In genomic region chr6:36597775-36598174, GRCh38 we compare ENCODE assay signal across 8 cellular contexts. TPM values are rescaled to one million over a fixed set of nuclear protein-coding genes. Genes with fewer than 3 reads are reported as not detected.
DNase-seq lines count a peak whose midpoint lies in the region; ATAC-seq and TF ChIP-seq lines count a peak whose summit lies in the region.

No MANE protein-coding gene starts in this region.

- H3K27me3 Mint-ChIP-seq in activated naive CD4-positive, alpha-beta T cell treated with anti-CD3 and anti-CD28 coated beads, Interleukin-2, amount 10 ng/mL, durations not matched to agents 7 days and 5 days, result peaks cover 5% of the 10 kb centered on the region
- H3K27me3 Mint-ChIP-seq in brain (peaks cover 37% of the 10 kb centered on the region), memory B cell (no peaks in the 10 kb centered on the region), type B pancreatic cell (peaks cover 11% of the 10 kb centered on the region)

- TF ChIP-seq CTCF in brain (conservative IDR thresholded peaks at IDR 0.05), result no peak
- no peak for TF ChIP-seq CTCF in type B pancreatic cell (conservative IDR thresholded peaks at IDR 0.05)

- H3K27ac Mint-ChIP-seq in activated naive CD4-positive, alpha-beta T cell treated with anti-CD3 and anti-CD28 coated beads, Interleukin-2, amount 10 ng/mL, durations not matched to agents 7 days and 5 days, result peak overlapping the region; percentile 15
- H3K27ac Mint-ChIP-seq in brain, result peak overlapping the region in 4 of 5 experiments; percentile 70 to 100 (median 84)
- H3K27ac Mint-ChIP-seq in memory B cell, result peak overlapping the region; percentile 43
- H3K27ac Mint-ChIP-seq in type B pancreatic cell, result peak overlapping the region; percentile 100

- ATAC-seq in memory B cell (ENCODE audit: low read depth) (no peak), GM19351 (IDR thresholded peaks at IDR 0.05; ENCODE audit: unreplicated experiment) (no peak)

- peak; percentile 13 for DNase-seq in activated naive CD4-positive, alpha-beta T cell treated with anti-CD3 and anti-CD28 coated beads, Interleukin-2, amount 10 ng/mL, durations not matched to agents 7 days and 5 days
- no peak for DNase-seq in activated naive CD4-positive, alpha-beta T cell treated with Interleukin-2 at 50 U/mL for 16 hours
- DNase-seq in memory B cell (ENCODE audit: low spot score in 2 of 2) (no peak), type B pancreatic cell (ENCODE audit: extremely low spot score, unreplicated experiment) (no peak), NCI-H1105 (lab: John Stamatoyannopoulos, UW) (no peak), CD1c-positive myeloid dendritic cell (ENCODE audit: extremely low spot score) (no peak)

- H3K4me1 Mint-ChIP-seq in activated naive CD4-positive, alpha-beta T cell treated with anti-CD3 and anti-CD28 coated beads, Interleukin-2, amount 10 ng/mL, durations not matched to agents 7 days and 5 days, result peaks cover 65% of the 10 kb centered on the region
- H3K4me1 Mint-ChIP-seq in brain (peaks cover 69% of the 10 kb centered on the region), memory B cell (peaks cover 29% of the 10 kb centered on the region), type B pancreatic cell (ENCODE audit: unreplicated experiment) (peaks cover 51% of the 10 kb centered on the region)

- H3K9me3 Mint-ChIP-seq in activated naive CD4-positive, alpha-beta T cell treated with anti-CD3 and anti-CD28 coated beads, Interleukin-2, amount 10 ng/mL, durations not matched to agents 7 days and 5 days, result no peaks in the 10 kb centered on the region
- H3K9me3 Mint-ChIP-seq in brain (peaks cover 0 to 38% (median 10%) of the 10 kb centered on the region in 5 experiments), memory B cell (no peaks in the 10 kb centered on the region), type B pancreatic cell (no peaks in the 10 kb centered on the region)

- H3K4me3 Mint-ChIP-seq in activated naive CD4-positive, alpha-beta T cell treated with anti-CD3 and anti-CD28 coated beads, Interleukin-2, amount 10 ng/mL, durations not matched to agents 7 days and 5 days, result peak overlapping the region; percentile 89
- H3K4me3 Mint-ChIP-seq in brain (peak overlapping the region; percentile 92 to 99 (median 95)), memory B cell (peak overlapping the region; percentile 92), type B pancreatic cell (peak overlapping the region; percentile 99)

- CTCF ChIA-PET in activated naive CD4-positive, alpha-beta T cell treated with anti-CD3 and anti-CD28 coated beads, Interleukin-2, amount 10 ng/mL, durations not matched to agents 7 days and 5 days (lab: Charles Lee), result interaction anchor here (1.2 to 2.2 kb wide), 5 partner anchors 9 to 185 kb away, joined by 3 to 6 read pairs (median 4); no protein-coding TSS in a partner anchor

- H3K36me3 Mint-ChIP-seq in activated naive CD4-positive, alpha-beta T cell treated with anti-CD3 and anti-CD28 coated beads, Interleukin-2, amount 10 ng/mL, durations not matched to agents 7 days and 5 days, result peaks cover 78% of the 10 kb centered on the region
- H3K36me3 Mint-ChIP-seq in brain, result peaks cover 88% of the 10 kb centered on the region
- peaks cover 35% of the 10 kb centered on the region for H3K36me3 Mint-ChIP-seq in memory B cell
- H3K36me3 Mint-ChIP-seq in type B pancreatic cell, result peaks cover 65% of the 10 kb centered on the region

RNA-seq across cellular contexts. Expression of gene SRSF3, which starts 3.6 kb away (rescaled TPM):
- 187 TPM for polyA plus RNA-seq in brain (ENCODE audit: insufficient read depth, low read depth, low replicate concordance)
- 361 and 455 TPM in 2 replicates for total RNA-seq in type B pancreatic cell (ENCODE audit: low replicate concordance)

RNA-seq across cellular contexts. Expression of gene STK38, which starts 50.5 kb away (rescaled TPM):
- 39.2 TPM for polyA plus RNA-seq in brain (ENCODE audit: insufficient read depth, low read depth, low replicate concordance)
- 50.1 and 64.9 TPM in 2 replicates for total RNA-seq in type B pancreatic cell (ENCODE audit: low replicate concordance)

Comparison
In these comparisons a context has a peak if more than half of its experiments do, and no peak if none do; other contexts are left out.
1. H3K27ac Mint-ChIP-seq: peak in every context shown above with its lines; median percentile 100 in type B pancreatic cell; 84 in brain; 43 in memory B cell; 15 in activated naive CD4-positive, alpha-beta T cell treated with anti-CD3 and anti-CD28 coated beads, Interleukin-2, amount 10 ng/mL, durations not matched to agents 7 days and 5 days.